ENCODE assay signal across 19 cellular contexts in genomic region chr10:30817541-30817940, GRCh38.
DNase-seq lines count a peak whose midpoint lies in the region; ATAC-seq, FAIRE-seq and TF ChIP-seq lines count a peak whose summit lies in the region.
"Had no signal": no experiment of that assay in that cellular context is flagged by ENCODE, and none has a peak within 500 bp of the region (broad histone marks: within the 10 kb centered on the region; RNA-seq: fewer than 3 reads in every experiment).

No MANE protein-coding gene starts in this region.

- no peak for TF ChIP-seq POLR2A in GM12892 (IDR thresholded peaks at IDR 0.05; ENCODE audit: low read depth, low read length)

- peak overlapping the region; percentile 72 for H3K27ac Mint-ChIP-seq in nephron progenitor cell
- no peak overlapping the region for H3K27ac Mint-ChIP-seq in activated CD4-positive, alpha-beta memory T cell treated with anti-CD3 and anti-CD28 coated beads, Interleukin-2, amount 10 ng/mL, durations not matched to agents 7 days and 5 days
- H3K27ac Mint-ChIP-seq: B cell; CD8-positive, alpha-beta T cell; GM23338 had no signal

- no peak overlapping the region for H3K4me3 Mint-ChIP-seq in nephron progenitor cell
- no peak overlapping the region for H3K4me3 Mint-ChIP-seq in activated CD4-positive, alpha-beta memory T cell treated with anti-CD3 and anti-CD28 coated beads, Interleukin-2, amount 10 ng/mL, durations not matched to agents 7 days and 5 days
- H3K4me3 Mint-ChIP-seq in activated T-cell treated with anti-CD3 and anti-CD28 coated beads, Interleukin-2, amount 50 U/mL, for 4 hours: no peak overlapping the region
- H3K4me3 Mint-ChIP-seq: B cell; CD8-positive, alpha-beta T cell; GM23338 had no signal

- H3K27ac ChIP-seq in ascending aorta: peak overlapping the region; percentile 90 to 94
- H3K27ac ChIP-seq in thoracic aorta: peak overlapping the region; percentile 90 to 96

- H3K4me1 ChIP-seq in ascending aorta (peaks cover 6 to 45% of the 10 kb centered on the region in 2 donors), thoracic aorta (ENCODE audit: control insufficient read depth in 1 of 2, low read depth in 2 of 2) (peaks cover 20 to 95% of the 10 kb centered on the region in 2 donors)

- no peaks in the 10 kb centered on the region for H3K9me3 ChIP-seq in ascending aorta
- no peaks in the 10 kb centered on the region for H3K9me3 ChIP-seq in thoracic aorta
- H3K9me3 ChIP-seq: Peyer's patch had no signal

- H3K4me1 Mint-ChIP-seq in nephron progenitor cell: peaks cover 95% of the 10 kb centered on the region
- peaks cover 18% of the 10 kb centered on the region for H3K4me1 Mint-ChIP-seq in activated CD4-positive, alpha-beta memory T cell treated with anti-CD3 and anti-CD28 coated beads, Interleukin-2, amount 10 ng/mL, durations not matched to agents 7 days and 5 days
- H3K4me1 Mint-ChIP-seq in activated T-cell treated with anti-CD3 and anti-CD28 coated beads, Interleukin-2, amount 50 U/mL, for 4 hours (ENCODE audit: low read depth): peaks cover 13% of the 10 kb centered on the region
- H3K4me1 Mint-ChIP-seq: B cell had no signal

- intact Hi-C loops in ascending aorta (cut with DNase I): loop anchor here (5.0 kb wide), 1 partner anchor 170 kb away; no protein-coding TSS in a partner anchor

- no peak for ATAC-seq in thoracic aorta (ENCODE audit: insufficient number of reproducible peaks, low FRiP score, low read depth)
- ATAC-seq in HG03196 (IDR thresholded peaks at IDR 0.05; ENCODE audit: unreplicated experiment): no peak
- ATAC-seq in activated T-cell treated with anti-CD3 and anti-CD28 coated beads, Interleukin-2, amount 50 U/mL, for 4 hours: no peak
- ATAC-seq: CD8-positive, alpha-beta T cell; GM23338 had no signal

- DNase-seq in GM12892 (ENCODE audit: insufficient read length): no peak
- no peak for DNase-seq in ascending aorta (ENCODE audit: low spot score in 2 of 2)
- DNase-seq in nephron progenitor cell: no peak
- no peak for DNase-seq in thoracic aorta (ENCODE audit: low spot score)
- DNase-seq in activated CD4-positive, alpha-beta memory T cell treated with anti-CD3 and anti-CD28 coated beads, Interleukin-2, amount 10 ng/mL, durations not matched to agents 7 days and 5 days: no peak
- DNase-seq in activated T-cell treated with anti-CD3 and anti-CD28 coated beads, Interleukin-2, amount 50 U/mL, for 4 hours: no peak
- DNase-seq: CD8-positive, alpha-beta T cell; DND-41; GDM1; NCI-H187; NCI-H2171; NCI-H446 treated with DMSO at 0.1 percent for 48 hours; NCI-H82; Peyer's patch; SHP77 treated with DMSO at 0.1 percent for 48 hours had no signal

- TF ChIP-seq CTCF in ascending aorta (IDR thresholded peaks at IDR 0.05): no peak
- no peak for TF ChIP-seq CTCF in nephron progenitor cell (IDR thresholded peaks at IDR 0.05)
- TF ChIP-seq CTCF in thoracic aorta (IDR thresholded peaks at IDR 0.05): no peak

- no peak overlapping the region for H3K4me3 ChIP-seq in ascending aorta
- H3K4me3 ChIP-seq in thoracic aorta: no peak overlapping the region
- H3K4me3 ChIP-seq: GM23338, Peyer's patch had no signal

- CTCF ChIA-PET in activated CD4-positive, alpha-beta memory T cell treated with anti-CD3 and anti-CD28 coated beads, Interleukin-2, amount 10 ng/mL, durations not matched to agents 7 days and 5 days (lab: Charles Lee): no interaction called here

- H3K36me3 ChIP-seq in ascending aorta (no peaks in the 10 kb centered on the region), thoracic aorta (no peaks in the 10 kb centered on the region)
- H3K36me3 ChIP-seq: Peyer's patch had no signal

- no peaks in the 10 kb centered on the region for H3K9me3 Mint-ChIP-seq in nephron progenitor cell
- H3K9me3 Mint-ChIP-seq in activated CD4-positive, alpha-beta memory T cell treated with anti-CD3 and anti-CD28 coated beads, Interleukin-2, amount 10 ng/mL, durations not matched to agents 7 days and 5 days: no peaks in the 10 kb centered on the region
- H3K9me3 Mint-ChIP-seq in activated T-cell treated with anti-CD3 and anti-CD28 coated beads, Interleukin-2, amount 50 U/mL, for 4 hours: no peaks in the 10 kb centered on the region
- H3K9me3 Mint-ChIP-seq: CD8-positive, alpha-beta T cell; GM23338 had no signal

- peaks cover 17% of the 10 kb centered on the region for H3K27me3 Mint-ChIP-seq in nephron progenitor cell (ENCODE audit: low read depth, poor library complexity)
- H3K27me3 Mint-ChIP-seq in activated CD4-positive, alpha-beta memory T cell treated with anti-CD3 and anti-CD28 coated beads, Interleukin-2, amount 10 ng/mL, durations not matched to agents 7 days and 5 days: no peaks in the 10 kb centered on the region
- no peaks in the 10 kb centered on the region for H3K27me3 Mint-ChIP-seq in activated T-cell treated with anti-CD3 and anti-CD28 coated beads, Interleukin-2, amount 50 U/mL, for 4 hours (ENCODE audit: low read depth)

- H3K27me3 ChIP-seq in ascending aorta: no peaks in the 10 kb centered on the region
- H3K27me3 ChIP-seq in thoracic aorta (replicated peaks; ENCODE audit: insufficient read depth): no peaks in the 10 kb centered on the region
- H3K27me3 ChIP-seq: Peyer's patch had no signal

- peak; percentile 30 for FAIRE-seq in GM12892 (lab: Jason Lieb, UNC)
- FAIRE-seq: D721Med had no signal

- H3K36me3 Mint-ChIP-seq in nephron progenitor cell (ENCODE audit: low read depth): no peaks in the 10 kb centered on the region
- H3K36me3 Mint-ChIP-seq in activated CD4-positive, alpha-beta memory T cell treated with anti-CD3 and anti-CD28 coated beads, Interleukin-2, amount 10 ng/mL, durations not matched to agents 7 days and 5 days (ENCODE audit: low read depth): no peaks in the 10 kb centered on the region
- no peaks in the 10 kb centered on the region for H3K36me3 Mint-ChIP-seq in activated T-cell treated with anti-CD3 and anti-CD28 coated beads, Interleukin-2, amount 50 U/mL, for 4 hours (ENCODE audit: insufficient read depth)
- H3K36me3 Mint-ChIP-seq: CD8-positive, alpha-beta T cell had no signal

- POLR2A ChIA-PET in activated CD4-positive, alpha-beta memory T cell treated with anti-CD3 and anti-CD28 coated beads, Interleukin-2, amount 10 ng/mL, durations not matched to agents 7 days and 5 days (lab: Charles Lee): no interaction called here
